ENCODE assay signal across 11 cellular contexts in genomic region chr1:41455479-41456271, GRCh38. TPM values are rescaled to one million over a fixed set of nuclear protein-coding genes. Genes with fewer than 3 reads are reported as not detected.
DNase-seq lines count a peak whose midpoint lies in the region; ATAC-seq, FAIRE-seq and TF ChIP-seq lines count a peak whose summit lies in the region.
"Had no signal": no experiment of that assay in that cellular context is flagged by ENCODE, and none has a peak within 500 bp of the region (broad histone marks: within the 10 kb centered on the region; RNA-seq: fewer than 3 reads in every experiment).

No MANE protein-coding gene starts in this region.

- H3K36me3 ChIP-seq in lower lobe of right lung: no peaks in the 10 kb centered on the region

- no peak overlapping the region for H3K4me3 ChIP-seq in epithelial cell of proximal tubule (ENCODE audit: low read depth, low read length)
- H3K4me3 ChIP-seq in lower lobe of right lung: no peak overlapping the region

- H3K9me3 ChIP-seq in lower lobe of right lung: no peaks in the 10 kb centered on the region

- no peaks in the 10 kb centered on the region for H3K4me1 ChIP-seq in lower lobe of right lung

- no peak for TF ChIP-seq CTCF in epithelial cell of proximal tubule (conservative IDR thresholded peaks at IDR 0.05; ENCODE audit: low read depth, low read length)
- no peak for TF ChIP-seq CTCF in lower lobe of right lung (IDR thresholded peaks at IDR 0.05)

- intact Hi-C loops in lower lobe of right lung (cut with DNase I): no loop called here

- ATAC-seq in GM19351 (IDR thresholded peaks at IDR 0.05; ENCODE audit: unreplicated experiment) (no peak), lower lobe of right lung (no peak)

- H3K27ac ChIP-seq in lower lobe of right lung: no peak overlapping the region

- peak; percentile 81 for FAIRE-seq in RCC 7860 (lab: Jason Lieb, UNC)
- FAIRE-seq: A204.1 had no signal

- in situ Hi-C loops in ACHN (cut with HindIII; ENCODE audit: low pct_ligation_motif_present, low pct_unique_long_range_greater_than_20kb, low sequenced_read_pairs): no loop called here

- DNase-seq in ACHN (peak; percentile 66), RCC 7860 (ENCODE audit: low spot score) (peak; percentile 71), epithelial cell of proximal tubule (ENCODE audit: low read depth) (peak; percentile 57), mucosa of gallbladder (ENCODE audit: low spot score) (peak; percentile 66), SK-N-DZ (ENCODE audit: low spot score) (no peak), lower lobe of right lung (no peak)
- DNase-seq in activated CD8-positive, alpha-beta memory T cell treated with anti-CD3 and anti-CD28 coated beads, Interleukin-2, amount 50 U/mL, for 48 hours: no peak
- DNase-seq: activated CD4-positive, alpha-beta T cell treated with anti-CD3 and anti-CD28 coated beads for 4 hours; nephron progenitor cell had no signal

- H3K27me3 ChIP-seq in lower lobe of right lung (ENCODE audit: low read depth): no peaks in the 10 kb centered on the region

RNA-seq across cellular contexts. Expression of gene EDN2, which starts 28.8 kb away (rescaled TPM):
- total RNA-seq in epithelial cell of proximal tubule (2.2 and 6.3 TPM in 2 replicates), mucosa of gallbladder (0.83 TPM), lower lobe of right lung (2.1 TPM)
- polyA plus RNA-seq in SK-N-DZ (2014; cell fraction: cytosol; rRNA removed): not detected in 2 replicates
- not detected in 2 replicates for polyA plus RNA-seq in SK-N-DZ (2014; cell fraction: nucleus; rRNA removed)

Comparison
In these comparisons a context has a peak if more than half of its experiments do, and no peak if none do; other contexts are left out.
1. DNase-seq: peak in ACHN (single experiment), RCC 7860 (single experiment), epithelial cell of proximal tubule (single experiment) and mucosa of gallbladder (single experiment); none in activated CD8-positive, alpha-beta memory T cell treated with anti-CD3 and anti-CD28 coated beads, Interleukin-2, amount 50 U/mL, for 48 hours (single experiment), SK-N-DZ (single experiment) and lower lobe of right lung (single experiment).